Comparison of ENCODE assay signal across 17 cellular contexts in the genomic region with DNA sequence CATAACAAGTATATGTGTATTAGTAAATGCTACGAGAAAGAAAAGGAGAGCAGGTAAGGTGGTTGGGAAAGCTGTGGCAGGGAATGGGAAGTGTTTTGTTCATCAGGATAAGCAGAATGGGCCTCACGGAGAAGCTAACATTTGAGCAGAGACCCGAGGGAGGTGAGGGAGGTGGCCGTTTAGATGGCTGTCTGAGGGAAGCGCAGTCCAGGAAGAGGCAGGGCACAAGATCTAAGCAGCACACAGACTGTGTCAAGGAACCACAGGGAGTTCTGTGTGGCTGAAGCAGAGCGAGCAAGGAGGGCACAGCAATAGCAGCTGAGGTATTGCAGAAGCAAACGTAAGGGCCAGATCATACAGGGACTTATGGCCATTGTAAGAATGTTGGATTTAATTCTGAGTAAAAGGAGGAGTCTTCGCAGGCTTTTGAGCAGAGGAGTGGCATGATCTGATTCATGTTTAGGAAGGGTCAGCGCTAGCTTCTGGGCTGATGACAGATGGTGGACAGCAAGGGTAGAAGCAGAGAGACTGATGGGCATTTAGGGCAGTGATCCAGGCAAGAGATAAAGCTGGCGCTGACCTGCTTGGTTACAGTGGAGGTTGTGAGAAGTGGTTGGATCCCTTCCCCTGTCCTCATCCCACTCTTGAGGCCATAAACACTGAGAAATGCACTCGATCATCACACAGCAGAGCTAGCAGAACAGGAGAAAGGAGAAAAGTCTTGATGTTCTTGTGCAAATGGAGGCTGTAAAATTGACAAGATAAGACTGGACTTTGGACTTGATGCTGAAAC.
DNase-seq lines count a peak whose midpoint lies in the region; ATAC-seq, FAIRE-seq and TF ChIP-seq lines count a peak whose summit lies in the region.
"Had no signal": no experiment of that assay in that cellular context is flagged by ENCODE, and none has a peak within 500 bp of the region (broad histone marks: within the 10 kb centered on the region; RNA-seq: fewer than 3 reads in every experiment).

No MANE protein-coding gene starts in this region.

- peak overlapping the region; percentile 46 for H3K4me2 ChIP-seq in H9 (ENCODE audit: insufficient read depth, insufficient read length, low read length)
- H3K4me2 ChIP-seq: KMS-11 had no signal

- no peak overlapping the region for H3K18ac ChIP-seq in H9 (ENCODE audit: insufficient read length, low read depth, low read length)

- no peak overlapping the region for H3K9ac ChIP-seq in H9 (ENCODE audit: extremely low read depth, insufficient read length, low read length)
- peak overlapping the region; percentile 23; the same call in 1 of the 2 replicates for H3K9ac ChIP-seq in iPS-20b (ENCODE audit: low read depth, low read length)
- H3K9ac ChIP-seq: KMS-11 had no signal

- no peak overlapping the region for H2BK120ac ChIP-seq in H9 (ENCODE audit: low read depth, low read length, poor library complexity, severe bottlenecking)

- H3K4me1 ChIP-seq in H9 (ENCODE audit: insufficient read depth, low read length) (no peaks in the 10 kb centered on the region), iPS-20b (ENCODE audit: insufficient read depth, low read length) (peaks cover 26% of the 10 kb centered on the region; the same call in 1 of the 2 replicates), small intestine (ENCODE audit: control insufficient read depth in 2 of 2, insufficient read depth in 1 of 2, low read depth in 1 of 2, low read length in 1 of 2) (no peaks in the 10 kb centered on the region)

- H4K8ac ChIP-seq in H9 (replicated peaks; ENCODE audit: insufficient read length, low read depth, low read length), result no peak overlapping the region

- H3K27me3 ChIP-seq in H9 (ENCODE audit: insufficient read depth, low read length), result no peaks in the 10 kb centered on the region
- no peaks in the 10 kb centered on the region for H3K27me3 ChIP-seq in bronchial epithelial cell (ENCODE audit: control insufficient read depth, insufficient read depth, low read length)
- H3K27me3 ChIP-seq in iPS-20b (ENCODE audit: insufficient read depth, low read length), result no peaks in the 10 kb centered on the region
- H3K27me3 ChIP-seq in small intestine (ENCODE audit: control insufficient read depth in 2 of 2, insufficient read depth in 2 of 2, low read length in 2 of 2), result no peaks in the 10 kb centered on the region

- peaks cover 29 to 30% of the 10 kb centered on the region in 2 experiments for H3K9me3 Mint-ChIP-seq in H9

- FAIRE-seq in bronchial epithelial cell (lab: Jason Lieb, UNC), result peak; percentile 98
- FAIRE-seq in small intestine (lab: Jason Lieb, UNC), result no peak
- FAIRE-seq: RCC 7860 had no signal

- H2AFZ ChIP-seq in H9 (ENCODE audit: low read length), result no peak overlapping the region

- H3K4me1 Mint-ChIP-seq in H9, result peaks cover 38 to 39% of the 10 kb centered on the region in 2 experiments
- H3K4me1 Mint-ChIP-seq: CD14-positive monocyte had no signal

- no peaks in the 10 kb centered on the region for H4K20me1 ChIP-seq in H9 (ENCODE audit: control insufficient read depth, insufficient read depth, insufficient read length)

- H2BK5ac ChIP-seq in H9 (ENCODE audit: insufficient read length, low read length), result no peak overlapping the region

- ATAC-seq in GM21526 (IDR thresholded peaks at IDR 0.05; ENCODE audit: low FRiP score, unreplicated experiment), result no peak
- ATAC-seq: SK-N-SH treated with all-trans-retinoic acid at 6 μM for 48 hours had no signal

- H3K23me2 ChIP-seq in H9 (ENCODE audit: insufficient read length, low read depth, low read length, poor library complexity, severe bottlenecking), result no peaks in the 10 kb centered on the region

- H3K36me3 ChIP-seq in bronchial epithelial cell (ENCODE audit: control insufficient read depth, insufficient read depth, low read length) (no peaks in the 10 kb centered on the region), iPS-20b (ENCODE audit: insufficient read depth, low read depth, low read length) (no peaks in the 10 kb centered on the region), small intestine (ENCODE audit: control insufficient read depth in 2 of 2, insufficient read depth in 2 of 2, low read length in 2 of 2) (no peaks in the 10 kb centered on the region)

- H2BK20ac ChIP-seq in H9 (ENCODE audit: low read depth, low read length, poor library complexity, severe bottlenecking), result no peak overlapping the region

- H4K91ac ChIP-seq in H9 (ENCODE audit: insufficient read length, low read depth, low read length), result no peak overlapping the region

- peak overlapping the region; percentile 86 to 96 (median 95) for H3K27ac Mint-ChIP-seq in H9
- H3K27ac Mint-ChIP-seq: CD14-positive monocyte had no signal

- no peaks in the 10 kb centered on the region for H3K79me2 ChIP-seq in H9 (ENCODE audit: insufficient read depth, low read length)

- no peak overlapping the region for H2AK5ac ChIP-seq in H9 (ENCODE audit: insufficient read length, low read length)

- no CpG with 5 or more reads among the region's 11 CpGs for WGBS in H9 (ENCODE audit: extremely low coverage, insufficient read length, low lambda C conversion rate)
- WGBS in small intestine, 3 donors, result 67 to 73% (median 71%) methylated on average over 11 of the region's 11 CpGs

- H3K23ac ChIP-seq in H9 (ENCODE audit: insufficient read length, low read depth, low read length), result no peak overlapping the region

- H3K79me1 ChIP-seq in H9 (ENCODE audit: insufficient read depth, low read depth, low read length, poor library complexity, severe bottlenecking), result no peaks in the 10 kb centered on the region

- H3K4me3 ChIP-seq in bronchial epithelial cell (ENCODE audit: low read depth, low read length), result no peak overlapping the region
- peak overlapping the region; percentile 56 for H3K4me3 ChIP-seq in iPS-20b (ENCODE audit: low read length)
- H3K4me3 ChIP-seq in small intestine (ENCODE audit: low read depth in 1 of 2, low read length in 2 of 2), result no peak overlapping the region

- H3K9me3 ChIP-seq in H9 (ENCODE audit: control insufficient read depth, low read depth, low read length) (peaks cover 5% of the 10 kb centered on the region), iPS-20b (ENCODE audit: insufficient read depth, low read depth, low read length) (0 out of 2 replicates have a peak, but pooled peaks cover 3% of the 10 kb centered on the region), small intestine (ENCODE audit: control insufficient read depth, low read depth) (no peaks in the 10 kb centered on the region)

- H3K14ac ChIP-seq in H9 (ENCODE audit: insufficient read depth, low read length), result no peak overlapping the region

- H3K27me3 Mint-ChIP-seq in H9 (ENCODE audit: low read depth), result peaks cover 9% of the 10 kb centered on the region

- H3K4me3 Mint-ChIP-seq in H9, result peak overlapping the region in 1 of 2 experiments; percentile 49; a peak in 3 of 5 replicates
- H3K4me3 Mint-ChIP-seq: CD14-positive monocyte had no signal

- H3K27ac ChIP-seq in H9 (ENCODE audit: insufficient read length, low read depth, low read length) (no peak overlapping the region), iPS-20b (ENCODE audit: low read length) (peak overlapping the region; percentile 38), small intestine (ENCODE audit: low read depth in 1 of 2, low read length in 1 of 2) (no peak overlapping the region)
- H3K27ac ChIP-seq: KMS-11 had no signal

- H3T11ph ChIP-seq in H9 (ENCODE audit: low read length), result no peak overlapping the region

- H3K56ac ChIP-seq in H9 (ENCODE audit: insufficient read length, low read depth, low read length), result no peak overlapping the region

- no peak overlapping the region for H3K4ac ChIP-seq in H9 (ENCODE audit: low read depth, low read length)

- peaks cover 23 to 39% (median 27%) of the 10 kb centered on the region in 3 experiments for H3K36me3 Mint-ChIP-seq in H9 (ENCODE audit: insufficient read depth in 1 of 3, low read depth in 3 of 3)
- H3K36me3 Mint-ChIP-seq: CD14-positive monocyte had no signal

- DNase-seq in H9 (no peak), bronchial epithelial cell (ENCODE audit: low read depth) (no peak), small intestine (peak; percentile 42), SHP77 (lab: John Stamatoyannopoulos, UW) (no peak)
- no peak for DNase-seq in activated CD4-positive, CD25-positive, alpha-beta regulatory T cell (lab: John Stamatoyannopoulos, UW)
- DNase-seq: AML-193, COR-L47, DMS153, NCI-H1436 treated with DMSO at 0.1 percent for 48 hours, NCI-H510A treated with DMSO at 0.1 percent for 48 hours, Right ventricle myocardium superior had no signal

- H2BK15ac ChIP-seq in H9 (ENCODE audit: low read depth, low read length), result no peak overlapping the region

- TF ChIP-seq CTCF in H9 (conservative IDR thresholded peaks at IDR 0.05), result no peak
- TF ChIP-seq CTCF in bronchial epithelial cell (IDR thresholded peaks at IDR 0.05; ENCODE audit: insufficient read depth, low read length, severe bottlenecking), result no peak

- no peak overlapping the region for H2BK12ac ChIP-seq in H9 (ENCODE audit: insufficient read length, low read depth, low read length)

- no peak overlapping the region for H4K5ac ChIP-seq in H9 (ENCODE audit: insufficient read length, low read depth, low read length)
